Comparison of ENCODE assay signal across 1 cellular context in genomic region chr11:88363004-88363403, GRCh38.
TF ChIP-seq lines count a peak whose summit lies in the region.

No MANE protein-coding gene starts in this region.

TF ChIP-seq in GM12878, 131 proteins besides CTCF, POLR2A, EP300 and RAD21 (continued from another document):
- TF ChIP-seq USF1 (IDR thresholded peaks at IDR 0.05; ENCODE audit: borderline replicate concordance, extremely low read length, insufficient read depth, low read depth, low read length) (no peak), RELA (IDR thresholded peaks at IDR 0.05; ENCODE audit: borderline replicate concordance, partially characterized antibody) (no peak), JUND (IDR thresholded peaks at IDR 0.05; ENCODE audit: low read depth, low read length) (no peak), RUNX3 (IDR thresholded peaks at IDR 0.05; ENCODE audit: low read length) (no peak), TCF7 (IDR thresholded peaks at IDR 0.05; ENCODE audit: borderline replicate concordance) (no peak), MEF2B (IDR thresholded peaks at IDR 0.05; ENCODE audit: partially characterized antibody, poor library complexity, severe bottlenecking) (no peak), RB1 (IDR thresholded peaks at IDR 0.05; ENCODE audit: borderline replicate concordance) (no peak), MLLT1 (IDR thresholded peaks at IDR 0.05) (no peak), NBN (IDR thresholded peaks at IDR 0.05) (no peak)
